In genomic region chr1:212466913-212467650, GRCh38 we compare ENCODE assay signal across 22 cellular contexts. TPM values are rescaled to one million over a fixed set of nuclear protein-coding genes. Genes with fewer than 3 reads are reported as not detected.
A peak's percentile ranks its signal among the peaks of the same experiment; 100 is the strongest.
DNase-seq lines count a peak whose midpoint lies in the region; ATAC-seq and TF ChIP-seq lines count a peak whose summit lies in the region.
"Had no signal": no experiment of that assay in that cellular context is flagged by ENCODE, and none has a peak within 500 bp of the region (broad histone marks: within the 10 kb centered on the region; RNA-seq: fewer than 3 reads in every experiment).

No MANE protein-coding gene starts in this region.

- no peak for TF ChIP-seq CTCF in Calu3 (IDR thresholded peaks at IDR 0.05; ENCODE audit: unreplicated experiment)
- no peak for TF ChIP-seq CTCF in SK-N-SH (IDR thresholded peaks at IDR 0.05)

- POLR2A ChIA-PET in SK-N-SH (lab: Yijun Ruan, JAX): no interaction called here

- H3K9me3 ChIP-seq in T-helper 17 cell (ENCODE audit: control insufficient read depth, low read length, poor library complexity, severe bottlenecking) (no peaks in the 10 kb centered on the region), skeletal muscle tissue (ENCODE audit: control insufficient read depth in 3 of 3, low read length in 3 of 3) (no peaks in the 10 kb centered on the region), SK-N-SH (no peaks in the 10 kb centered on the region), HAP-1 (no peaks in the 10 kb centered on the region)
- H3K9me3 ChIP-seq: tibial nerve had no signal

- H4K20me1 ChIP-seq in SK-N-SH (ENCODE audit: insufficient read depth): no peaks in the 10 kb centered on the region

- H2AFZ ChIP-seq in SK-N-SH (ENCODE audit: low read depth): no peak overlapping the region

- H3K27me3 Mint-ChIP-seq in Calu3 (ENCODE audit: unreplicated experiment): no peaks in the 10 kb centered on the region
- H3K27me3 Mint-ChIP-seq in T-helper 17 cell: peaks cover 14% of the 10 kb centered on the region
- H3K27me3 Mint-ChIP-seq in immature natural killer cell (ENCODE audit: low read depth in 3 of 3): peaks cover 12 to 36% (median 15%) of the 10 kb centered on the region in 3 donors
- H3K27me3 Mint-ChIP-seq: activated CD4-positive, alpha-beta T cell treated with anti-CD3 and anti-CD28 coated beads, Interleukin-2, amount 10 ng/mL, durations not matched to agents 24 days and 14 days had no signal

- in situ Hi-C loops in HAP-1 (cut with MboI; ENCODE audit: low sequenced_read_pairs): no loop called here

- H3K27me3 ChIP-seq in skeletal muscle tissue (ENCODE audit: control insufficient read depth in 3 of 3, insufficient read depth in 3 of 3, low read length in 3 of 3) (no peaks in the 10 kb centered on the region), SK-N-SH (ENCODE audit: insufficient read depth) (no peaks in the 10 kb centered on the region), HAP-1 (ENCODE audit: low read depth) (no peaks in the 10 kb centered on the region)
- H3K27me3 ChIP-seq: tibial nerve had no signal

- peak overlapping the region; percentile 13 for H3K4me3 Mint-ChIP-seq in Calu3 (ENCODE audit: low read depth, unreplicated experiment)
- H3K4me3 Mint-ChIP-seq in T-helper 17 cell: no peak overlapping the region
- H3K4me3 Mint-ChIP-seq in immature natural killer cell: peak overlapping the region in 1 of 5 donors; percentile 42
- H3K4me3 Mint-ChIP-seq: activated CD4-positive, alpha-beta T cell treated with anti-CD3 and anti-CD28 coated beads, Interleukin-2, amount 10 ng/mL, durations not matched to agents 24 days and 14 days; stimulated activated effector memory CD8-positive, alpha-beta T cell treated with anti-CD3 and anti-CD28 coated beads, Interleukin-12 subunit alpha, Interleukin-12 subunit beta, amount 100 ng/mL, for 72 hours had no signal

- DNase-seq in Calu3 (peak; percentile 76), T-helper 17 cell (no peak), immature natural killer cell (no peak), OCI-M1 (lab: John Stamatoyannopoulos, UW) (no peak), SK-N-SH (no peak), HAP-1 (ENCODE audit: low spot score in 2 of 2) (no peak)
- DNase-seq: activated CD4-positive, alpha-beta T cell treated with anti-CD3 and anti-CD28 coated beads, Interleukin-2, amount 10 ng/mL, durations not matched to agents 24 days and 14 days; activated naive CD4-positive, alpha-beta T cell treated with anti-CD3 and anti-CD28 coated beads, Interleukin-2, amount 50 U/mL, for 16 hours; activated T-cell treated with anti-CD3 and anti-CD28 coated beads for 4 hours; CD8-positive, alpha-beta memory T cell; DND-41; glutamatergic neuron; KG1; NCI-H1048; NCI-H2081; NCI-H510A; stimulated activated CD4-positive, alpha-beta T cell treated with anti-CD3 and anti-CD28 coated beads, Interleukin-15, amount 100 ng/mL, for 24 hours had no signal

- peak overlapping the region; percentile 25 for H3K27ac ChIP-seq in skeletal muscle tissue (ENCODE audit: low read depth, low read length)
- no peak overlapping the region for H3K27ac ChIP-seq in SK-N-SH (ENCODE audit: low read depth in 2 of 2, low read length in 1 of 2)

- H3K27ac Mint-ChIP-seq in Calu3 (ENCODE audit: unreplicated experiment) (peak overlapping the region; percentile 93), T-helper 17 cell (peak overlapping the region; percentile 16), immature natural killer cell (peak overlapping the region in 5 of 6 donors; percentile 54 to 69 (median 60))
- H3K27ac Mint-ChIP-seq: activated CD4-positive, alpha-beta T cell treated with anti-CD3 and anti-CD28 coated beads, Interleukin-2, amount 10 ng/mL, durations not matched to agents 24 days and 14 days; stimulated activated effector memory CD8-positive, alpha-beta T cell treated with anti-CD3 and anti-CD28 coated beads, Interleukin-12 subunit alpha, Interleukin-12 subunit beta, amount 100 ng/mL, for 72 hours had no signal

- H3F3A ChIP-seq in SK-N-SH (replicated peaks; ENCODE audit: insufficient read depth): no peaks in the 10 kb centered on the region

- peaks cover 53% of the 10 kb centered on the region for H3K4me1 Mint-ChIP-seq in Calu3 (ENCODE audit: low read depth, unreplicated experiment)
- peaks cover 2% of the 10 kb centered on the region for H3K4me1 Mint-ChIP-seq in T-helper 17 cell
- no peaks in the 10 kb centered on the region for H3K4me1 Mint-ChIP-seq in immature natural killer cell
- H3K4me1 Mint-ChIP-seq: activated CD4-positive, alpha-beta T cell treated with anti-CD3 and anti-CD28 coated beads, Interleukin-2, amount 10 ng/mL, durations not matched to agents 24 days and 14 days; CD8-positive, alpha-beta memory T cell; stimulated activated effector memory CD8-positive, alpha-beta T cell treated with anti-CD3 and anti-CD28 coated beads, Interleukin-12 subunit alpha, Interleukin-12 subunit beta, amount 100 ng/mL, for 72 hours had no signal

- H3K9ac ChIP-seq in skeletal muscle tissue (ENCODE audit: low read depth in 1 of 3, low read length in 3 of 3) (no peak overlapping the region), SK-N-SH (no peak overlapping the region)

- ATAC-seq in T-helper 17 cell (no peak), GM19035 (IDR thresholded peaks at IDR 0.05; ENCODE audit: unreplicated experiment) (no peak)

- intact Hi-C loops in Calu3 (cut with micrococcal nuclease; ENCODE audit: unreplicated experiment): no loop called here

- no peak overlapping the region for H3K4me2 ChIP-seq in SK-N-SH

- no peak for TF ChIP-seq RAD21 in SK-N-SH (IDR thresholded peaks at IDR 0.05; ENCODE audit: low read length)

- H3K4me3 ChIP-seq in skeletal muscle tissue (ENCODE audit: low read length in 3 of 3) (no peak overlapping the region), SK-N-SH (ENCODE audit: low read depth in 2 of 2, low read length in 1 of 2) (no peak overlapping the region), HAP-1 (no peak overlapping the region)
- H3K4me3 ChIP-seq: tibial nerve had no signal

- no TSS peak for BruUV-seq in Calu3 (replicated peaks; lab: Mats Ljungman, UMichigan)

- H3K79me2 ChIP-seq in SK-N-SH (ENCODE audit: insufficient read depth): no peaks in the 10 kb centered on the region

- H3K4me1 ChIP-seq in skeletal muscle tissue (ENCODE audit: control insufficient read depth in 3 of 3, insufficient read depth in 3 of 3, low read length in 3 of 3) (peaks cover 9 to 11% (median 10%) of the 10 kb centered on the region in 3 donors), SK-N-SH (ENCODE audit: control insufficient read depth in 1 of 2, insufficient read depth in 2 of 2, low read depth in 1 of 2, low read length in 1 of 2) (no peaks in the 10 kb centered on the region), HAP-1 (peaks cover 7% of the 10 kb centered on the region)

- no peak for TF ChIP-seq EP300 in SK-N-SH (IDR thresholded peaks at IDR 0.05; ENCODE audit: borderline replicate concordance in 1 of 2, low read depth in 1 of 2, low read length in 1 of 2)

- WGBS in SK-N-SH (ENCODE audit: low lambda C conversion rate): 83% methylated on average over 11 of the region's 11 CpGs

- no peaks in the 10 kb centered on the region for H3K36me3 ChIP-seq in skeletal muscle tissue (ENCODE audit: control insufficient read depth in 3 of 3, insufficient read depth in 3 of 3, low read length in 3 of 3)
- no peaks in the 10 kb centered on the region for H3K36me3 ChIP-seq in SK-N-SH (replicated peaks in 1 of 2; ENCODE audit: control insufficient read depth in 1 of 2, insufficient read depth in 2 of 2, low read length in 1 of 2)
- no peaks in the 10 kb centered on the region for H3K36me3 ChIP-seq in HAP-1 (replicated peaks)
- H3K36me3 ChIP-seq: tibial nerve had no signal

- H3K9me3 Mint-ChIP-seq in Calu3 (ENCODE audit: low read depth, unreplicated experiment): no peaks in the 10 kb centered on the region
- no peaks in the 10 kb centered on the region for H3K9me3 Mint-ChIP-seq in immature natural killer cell
- H3K9me3 Mint-ChIP-seq: activated CD4-positive, alpha-beta T cell treated with anti-CD3 and anti-CD28 coated beads, Interleukin-2, amount 10 ng/mL, durations not matched to agents 24 days and 14 days; CD8-positive, alpha-beta memory T cell; nephron; stimulated activated effector memory CD8-positive, alpha-beta T cell treated with anti-CD3 and anti-CD28 coated beads, Interleukin-12 subunit alpha, Interleukin-12 subunit beta, amount 100 ng/mL, for 72 hours had no signal

- CTCF ChIA-PET in Calu3 (lab: Charles Lee) (interaction anchor here (0.9 to 2.1 kb wide), 4 partner anchors 10 to 198 kb away, joined by 4 to 7 read pairs (median 6); no protein-coding TSS in a partner anchor), SK-N-SH (lab: Yijun Ruan, JAX) (interaction anchor here (0.8 to 7.7 kb wide), 4 partner anchors 9 to 432 kb away, joined by 3 to 72 read pairs (median 26); partner anchors contain the start of genes DTL and INTS7)

- H3K36me3 Mint-ChIP-seq in Calu3 (ENCODE audit: insufficient read depth, unreplicated experiment) (peaks cover 25% of the 10 kb centered on the region), T-helper 17 cell (ENCODE audit: low read depth) (no peaks in the 10 kb centered on the region), immature natural killer cell (no peaks in the 10 kb centered on the region)
- H3K36me3 Mint-ChIP-seq: CD8-positive, alpha-beta memory T cell had no signal

- no peaks in the 10 kb centered on the region for H3K9me2 ChIP-seq in SK-N-SH

TF ChIP-seq in SK-N-SH, 30 proteins besides CTCF, POLR2A, EP300 and RAD21:
- TF ChIP-seq SIN3A (IDR thresholded peaks at IDR 0.05; ENCODE audit: borderline replicate concordance, low read depth, low read length): no peak
- no peak for TF ChIP-seq TAF1 (IDR thresholded peaks at IDR 0.05; ENCODE audit: borderline replicate concordance, low read depth, low read length)
TF ChIP-seq in SK-N-SH: peak in this region for 0.

RNA-seq across cellular contexts. Expression of gene NENF, which starts 34.4 kb away (rescaled TPM):
- total RNA-seq in Calu3 (2022) (45.1 and 45.3 TPM in 2 replicates), T-helper 17 cell (10 to 100 TPM; 15.4 to 23.3 TPM), skeletal muscle tissue (88.2 TPM)
- polyA plus RNA-seq in immature natural killer cell (10 to 100 TPM; 25.4 to 69.9 (median 67.5) TPM), SK-N-SH (2012; rRNA removed) (59.6 and 78.7 TPM in 2 replicates)
- polyA plus RNA-seq in SK-N-SH (2012; cell fraction: cytosol; rRNA removed): 61.0 and 62.1 TPM in 2 replicates
- polyA plus RNA-seq in SK-N-SH (2012; cell fraction: nucleus; rRNA removed): 16.5 and 24.2 TPM in 2 replicates

RNA-seq across cellular contexts. Expression of gene PACC1, which starts 52.4 kb away (rescaled TPM):
- 14.0 and 17.8 TPM in 2 replicates for total RNA-seq in Calu3 (2022)
- total RNA-seq in T-helper 17 cell: 1 to 10 TPM; 4.7 to 8.2 TPM
- 10 to 100 TPM in 1 of 3 donors, 1 to 10 TPM in 2; 9.2 to 10.2 (median 9.8) TPM for polyA plus RNA-seq in immature natural killer cell
- total RNA-seq in skeletal muscle tissue: 5.7 TPM
- polyA plus RNA-seq in SK-N-SH (2012; rRNA removed): 23.1 and 34.8 TPM in 2 replicates
- 18.3 and 25.0 TPM in 2 replicates for polyA plus RNA-seq in SK-N-SH (2012; cell fraction: cytosol; rRNA removed)
- polyA plus RNA-seq in SK-N-SH (2012; cell fraction: nucleus; rRNA removed): 20.5 and 26.9 TPM in 2 replicates

Comparison
In these comparisons a context has a peak if more than half of its experiments do, and no peak if none do; other contexts are left out.
1. H3K27ac Mint-ChIP-seq: peak in every context shown above with its lines; median percentile 93 in Calu3; 60 in immature natural killer cell; 16 in T-helper 17 cell.